8 cellular contexts compared by ENCODE assay signal in the genomic region with DNA sequence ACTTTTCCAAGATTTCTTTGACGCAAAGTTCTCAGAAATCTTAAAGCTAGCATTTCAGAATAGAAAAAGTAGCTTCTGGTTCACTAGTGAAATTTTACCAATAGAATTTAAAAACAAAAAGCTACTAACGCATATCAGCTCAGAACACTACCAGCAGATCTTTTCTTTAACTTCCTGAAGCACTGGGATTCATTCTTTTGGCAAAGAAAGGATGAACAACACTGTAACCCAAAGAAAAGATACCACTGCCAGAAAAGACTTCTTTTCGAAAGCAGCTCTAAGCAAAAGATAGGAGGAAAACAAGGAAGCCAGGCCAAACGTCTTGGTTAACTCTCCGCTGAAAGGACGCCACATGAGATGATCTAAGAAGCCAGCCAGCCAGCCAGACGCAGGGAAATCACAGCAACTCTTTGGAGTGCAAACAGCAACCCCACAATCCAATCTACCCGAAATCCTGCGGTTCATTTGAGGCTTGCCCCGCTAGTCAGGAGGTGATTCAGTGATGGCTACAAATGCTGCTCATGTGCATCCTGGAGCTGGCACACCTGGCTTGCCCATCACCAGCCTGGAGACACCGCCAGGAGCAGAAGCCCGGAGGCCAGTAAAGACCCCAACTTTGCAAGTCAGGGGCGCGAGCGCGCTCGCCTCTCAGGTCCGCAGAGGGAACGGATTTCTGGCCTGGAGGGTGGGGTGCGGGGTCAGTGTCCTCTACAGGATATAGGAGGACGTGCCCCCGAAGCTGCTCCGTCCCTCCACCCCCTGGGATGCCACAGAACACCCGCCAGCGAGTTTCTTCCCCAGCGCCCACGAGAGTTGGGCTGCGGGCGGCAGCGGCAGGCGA. TPM values are rescaled to one million over a fixed set of nuclear protein-coding genes. Genes with fewer than 3 reads are reported as not detected.
DNase-seq lines count a peak whose midpoint lies in the region; ATAC-seq and TF ChIP-seq lines count a peak whose summit lies in the region.

No MANE protein-coding gene starts in this region.

- H3K9me3 Mint-ChIP-seq in activated T-cell treated with anti-CD3 and anti-CD28 coated beads, Interleukin-2, amount 50 U/mL, for 72 hours, result no peaks in the 10 kb centered on the region
- no peaks in the 10 kb centered on the region for H3K9me3 Mint-ChIP-seq in nephron progenitor cell

- no peak overlapping the region for H3K27ac Mint-ChIP-seq in activated T-cell treated with anti-CD3 and anti-CD28 coated beads, Interleukin-2, amount 50 U/mL, for 72 hours
- H3K27ac Mint-ChIP-seq in nephron progenitor cell, result no peak overlapping the region

- H3K27me3 Mint-ChIP-seq in activated T-cell treated with anti-CD3 and anti-CD28 coated beads, Interleukin-2, amount 50 U/mL, for 72 hours (ENCODE audit: low read depth), result no peaks in the 10 kb centered on the region
- no peaks in the 10 kb centered on the region for H3K27me3 Mint-ChIP-seq in nephron progenitor cell (ENCODE audit: low read depth, poor library complexity)

- no peaks in the 10 kb centered on the region for H3K4me1 Mint-ChIP-seq in activated T-cell treated with anti-CD3 and anti-CD28 coated beads, Interleukin-2, amount 50 U/mL, for 72 hours (ENCODE audit: low read depth)
- H3K4me1 Mint-ChIP-seq in nephron progenitor cell, result no peaks in the 10 kb centered on the region

- H3K36me3 Mint-ChIP-seq in activated T-cell treated with anti-CD3 and anti-CD28 coated beads, Interleukin-2, amount 50 U/mL, for 72 hours (ENCODE audit: insufficient read depth in 2 of 2), result no peaks in the 10 kb centered on the region
- no peaks in the 10 kb centered on the region for H3K36me3 Mint-ChIP-seq in nephron progenitor cell (ENCODE audit: low read depth)

- H3K4me3 ChIP-seq in AG09309 (ENCODE audit: control insufficient read depth, low read depth, low read length), result peak overlapping the region; percentile 66

- ATAC-seq in GM18511 (IDR thresholded peaks at IDR 0.05; ENCODE audit: unreplicated experiment), result peak; percentile 17
- ATAC-seq in activated T-cell treated with anti-CD3 and anti-CD28 coated beads, Interleukin-2, amount 50 U/mL, for 72 hours (replicated peaks in 1 of 2), result peak; percentile 5 to 8

- TF ChIP-seq CTCF in AG09309 (IDR thresholded peaks at IDR 0.05; ENCODE audit: control insufficient read depth, insufficient read depth, low read depth, low read length, missing control alignments), result no peak
- no peak for TF ChIP-seq CTCF in nephron progenitor cell (IDR thresholded peaks at IDR 0.05)

- H3K4me3 Mint-ChIP-seq in activated T-cell treated with anti-CD3 and anti-CD28 coated beads, Interleukin-2, amount 50 U/mL, for 72 hours, result no peak overlapping the region
- H3K4me3 Mint-ChIP-seq in nephron progenitor cell, result no peak overlapping the region

- DNase-seq in AG09309 (ENCODE audit: low read depth) (peak; percentile 85), NCI-H226 (peak; percentile 54), foreskin melanocyte (peak; percentile 60), nephron progenitor cell (peak; percentile 66), NCI-H1048 (lab: John Stamatoyannopoulos, UW) (no peak), NCI-H774 (lab: John Stamatoyannopoulos, UW) (no peak)
- peak; percentile 47 to 59 for DNase-seq in activated T-cell treated with anti-CD3 and anti-CD28 coated beads, Interleukin-2, amount 50 U/mL, for 72 hours

RNA-seq across cellular contexts. Expression of a gene that starts 0.8 kb away (rescaled TPM):
- total RNA-seq in activated T-cell treated with anti-CD3 and anti-CD28 coated beads, Interleukin-2, amount 50 U/mL, for 72 hours, result 10 to 100 TPM; 14.7 to 17.6 TPM

RNA-seq across cellular contexts. Expression of a gene that starts 54.2 kb away (rescaled TPM):
- 1,000 to 10,000 TPM; 1,100 to 1,278 TPM for total RNA-seq in activated T-cell treated with anti-CD3 and anti-CD28 coated beads, Interleukin-2, amount 50 U/mL, for 72 hours

Comparison
In these comparisons a context has a peak if more than half of its experiments do, and no peak if none do; other contexts are left out.
1. DNase-seq: peak in AG09309 (single experiment), NCI-H226 (single experiment), activated T-cell treated with anti-CD3 and anti-CD28 coated beads, Interleukin-2, amount 50 U/mL, for 72 hours (2 of 2), foreskin melanocyte (single experiment) and nephron progenitor cell (single experiment); none in NCI-H1048 (single experiment) and NCI-H774 (single experiment).